In genomic region chr10:95183132-95183450, GRCh38 we compare ENCODE assay signal across 8 cellular contexts. TPM values are rescaled to one million over a fixed set of nuclear protein-coding genes. Genes with fewer than 3 reads are reported as not detected.
DNase-seq lines count a peak whose midpoint lies in the region; ATAC-seq and TF ChIP-seq lines count a peak whose summit lies in the region.

No MANE protein-coding gene starts in this region.

- H3K9me3 ChIP-seq in left ventricle myocardium inferior (replicated peaks) (no peaks in the 10 kb centered on the region), SU-DHL-6 (ENCODE audit: insufficient read depth, low read length) (no peaks in the 10 kb centered on the region), hepatocyte (ENCODE audit: low read depth) (no peaks in the 10 kb centered on the region), stomach (no peaks in the 10 kb centered on the region)

- no peak for TF ChIP-seq POLR2A in stomach (IDR thresholded peaks at IDR 0.05)

- no peaks in the 10 kb centered on the region for H3K36me3 ChIP-seq in left ventricle myocardium inferior
- H3K36me3 ChIP-seq in SU-DHL-6 (ENCODE audit: low read length) = no peaks in the 10 kb centered on the region
- no peaks in the 10 kb centered on the region for H3K36me3 ChIP-seq in hepatocyte (replicated peaks; ENCODE audit: insufficient read depth, low read depth)
- no peaks in the 10 kb centered on the region for H3K36me3 ChIP-seq in stomach

- H3K4me1 ChIP-seq in left ventricle myocardium inferior (peaks cover 17% of the 10 kb centered on the region), hepatocyte (ENCODE audit: insufficient read depth) (peaks cover 24% of the 10 kb centered on the region), stomach (peaks cover 0 to 30% (median 18%) of the 10 kb centered on the region in 4 donors)

- TF ChIP-seq CTCF in left ventricle myocardium inferior (IDR thresholded peaks at IDR 0.05; ENCODE audit: borderline replicate concordance) (no peak), SU-DHL-6 (IDR thresholded peaks at IDR 0.05; ENCODE audit: insufficient read depth, low read length, poor library complexity, severe bottlenecking) (no peak), hepatocyte (IDR thresholded peaks at IDR 0.05; ENCODE audit: poor library complexity) (no peak), stomach (IDR thresholded peaks at IDR 0.05) (no peak)

- no peaks in the 10 kb centered on the region for H3F3A ChIP-seq in SU-DHL-6 (ENCODE audit: insufficient read depth)

- peak overlapping the region; percentile 57 for H3K4me2 ChIP-seq in SU-DHL-6 (ENCODE audit: low read depth, low read length, poor library complexity, severe bottlenecking)
- H3K4me2 ChIP-seq in hepatocyte = peak overlapping the region; percentile 80

- DNase-seq in left ventricle myocardium inferior = no peak
- DNase-seq in left ventricle myocardium superior = no peak
- no peak for DNase-seq in hepatocyte (ENCODE audit: low spot score)
- DNase-seq in stomach = no peak
- DNase-seq in SKM-1 (lab: John Stamatoyannopoulos, UW; ENCODE audit: unreplicated experiment) = no peak
- DNase-seq in superior temporal gyrus (ENCODE audit: extremely low spot score) = no peak
- DNase-seq in DMS 273 (lab: John Stamatoyannopoulos, UW; ENCODE audit: unreplicated experiment) = no peak

- H3K9me2 ChIP-seq in SU-DHL-6 (replicated peaks; ENCODE audit: insufficient read depth, low read length) (no peaks in the 10 kb centered on the region), hepatocyte (replicated peaks; ENCODE audit: insufficient read depth) (no peaks in the 10 kb centered on the region)

- H3K27ac ChIP-seq in left ventricle myocardium inferior (replicated peaks) = peak overlapping the region; percentile 85
- no peak overlapping the region for H3K27ac ChIP-seq in SU-DHL-6 (ENCODE audit: low read depth, low read length)
- peak overlapping the region; percentile 75 for H3K27ac ChIP-seq in hepatocyte
- H3K27ac ChIP-seq in stomach = peak overlapping the region; percentile 87 to 99 (median 91)

- peak overlapping the region; percentile 79 for H3K4me3 ChIP-seq in left ventricle myocardium inferior
- peak overlapping the region; percentile 52 for H3K4me3 ChIP-seq in SU-DHL-6 (ENCODE audit: insufficient read depth, low read length, poor library complexity, severe bottlenecking)
- H3K4me3 ChIP-seq in hepatocyte = peak overlapping the region; percentile 51
- peak overlapping the region; percentile 54 to 61 (median 60) for H3K4me3 ChIP-seq in stomach

- TF ChIP-seq EP300 in stomach (IDR thresholded peaks at IDR 0.05) = no peak

- H4K20me1 ChIP-seq in SU-DHL-6 (ENCODE audit: low read depth, low read length) (no peaks in the 10 kb centered on the region), hepatocyte (ENCODE audit: insufficient read depth, poor library complexity, severe bottlenecking) (no peaks in the 10 kb centered on the region)

- WGBS in hepatocyte (ENCODE audit: low lambda C conversion rate, missing lambda C conversion rate) = 10% methylated on average over 8 of the region's 8 CpGs
- 2 to 5% (median 2%) methylated on average over 8 of the region's 8 CpGs for WGBS in stomach, 5 donors

- H3K79me2 ChIP-seq in SU-DHL-6 (ENCODE audit: insufficient read depth, low read length) (no peaks in the 10 kb centered on the region), hepatocyte (no peaks in the 10 kb centered on the region)

- intact Hi-C loops in left ventricle myocardium inferior (cut with micrococcal nuclease) = loop anchor here (10.0 kb wide), 1 partner anchor 182 kb away; no protein-coding TSS in a partner anchor
- intact Hi-C loops in left ventricle myocardium superior (cut with micrococcal nuclease) = loop anchor here (10.0 kb wide), 1 partner anchor 182 kb away; no protein-coding TSS in a partner anchor
- intact Hi-C loops in stomach (cut with DNase I; ENCODE audit: low total_unique reads) = no loop called here

- H3K27me3 ChIP-seq in left ventricle myocardium inferior (ENCODE audit: low read depth) (no peaks in the 10 kb centered on the region), SU-DHL-6 (ENCODE audit: low read length) (no peaks in the 10 kb centered on the region), hepatocyte (no peaks in the 10 kb centered on the region), stomach (no peaks in the 10 kb centered on the region)

- peak overlapping the region; percentile 66 for H3K9ac ChIP-seq in SU-DHL-6 (ENCODE audit: low read length)

- H2AFZ ChIP-seq in SU-DHL-6 (ENCODE audit: low read depth, low read length, severe bottlenecking) = peak overlapping the region; percentile 100
- peak overlapping the region; percentile 81 for H2AFZ ChIP-seq in hepatocyte

- no peak for ATAC-seq in left ventricle myocardium superior

RNA-seq across cellular contexts. Expression of gene ACSM6, which starts 10.9 kb away (rescaled TPM):
- not detected for total RNA-seq in left ventricle myocardium inferior
- total RNA-seq in left ventricle myocardium superior = not detected
- not detected in 2 replicates for total RNA-seq in hepatocyte
- 0.10 TPM in 1 of 2 replicates, not detected in the other for polyA plus RNA-seq in hepatocyte
- total RNA-seq in stomach = 1 to 10 TPM in 1 of 5 donors, under 1 TPM in 1, not detected in 3; 0.58 to 7.2 TPM
- polyA plus RNA-seq in stomach = 1 to 10 TPM in 1 of 3 donors, under 1 TPM in 2; 0.13 to 7.5 (median 0.68) TPM
